In the genomic region with DNA sequence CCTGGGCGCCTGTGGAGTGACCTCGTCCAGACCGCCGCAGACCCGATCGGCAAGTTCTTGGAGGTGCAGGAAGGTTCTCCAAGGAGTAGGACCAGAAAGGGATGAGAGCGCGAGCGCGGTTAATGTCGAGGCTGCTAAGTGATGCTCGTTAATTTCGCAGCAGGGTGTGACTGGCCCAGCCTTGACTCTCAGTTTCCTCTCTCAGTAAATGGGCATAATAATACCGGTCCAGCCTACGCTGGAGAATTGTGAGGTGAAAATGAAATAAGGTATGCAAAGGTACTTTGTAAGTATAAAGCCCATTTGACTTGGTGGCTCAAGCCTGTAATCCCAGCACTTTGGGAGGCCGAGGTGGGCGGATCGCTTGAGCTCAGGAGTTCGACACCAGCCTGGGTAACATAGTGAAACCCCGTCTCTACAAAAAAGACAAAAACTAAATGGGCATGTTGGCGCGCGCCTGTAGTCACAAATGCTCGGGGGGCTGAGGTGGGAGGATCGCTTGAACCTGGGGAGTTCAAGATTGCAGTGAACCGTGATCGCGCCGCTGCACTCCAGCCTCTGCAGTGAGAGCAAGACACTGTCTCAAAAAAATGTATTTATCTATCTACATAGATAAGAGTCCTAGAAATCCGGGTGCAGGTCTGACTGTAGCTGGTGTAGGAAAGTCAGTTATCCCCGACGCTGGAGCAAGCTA, we compare ENCODE assay signal across 8 cellular contexts. TPM values are rescaled to one million over a fixed set of nuclear protein-coding genes. Genes with fewer than 3 reads are reported as not detected.
DNase-seq lines count a peak whose midpoint lies in the region; ATAC-seq, FAIRE-seq and TF ChIP-seq lines count a peak whose summit lies in the region.

No MANE protein-coding gene starts in this region.

- H3K27me3 ChIP-seq in A673 (replicated peaks; ENCODE audit: insufficient read depth, low read depth, low read length, poor library complexity), result no peaks in the 10 kb centered on the region
- H3K27me3 ChIP-seq in SJCRH30, result no peaks in the 10 kb centered on the region
- H3K27me3 ChIP-seq in endothelial cell of umbilical vein (ENCODE audit: control insufficient read depth in 2 of 2, insufficient read depth in 2 of 2, low read length in 2 of 2), result no peaks in the 10 kb centered on the region
- no peaks in the 10 kb centered on the region for H3K27me3 ChIP-seq in neuronal stem cell (ENCODE audit: control insufficient read depth in 3 of 3, insufficient read depth in 3 of 3, low read depth in 1 of 3, low read length in 3 of 3)

- H3K79me1 ChIP-seq in neuronal stem cell (ENCODE audit: low read depth, low read length), result no peaks in the 10 kb centered on the region

- WGBS in neuronal stem cell (ENCODE audit: extremely low coverage in 2 of 2, insufficient read length in 2 of 2, insufficient replicate concordance in 1 of 2), 2 donors, result no CpG with 5 or more reads among the region's 32 CpGs

- TF ChIP-seq CTCF in A673 (conservative IDR thresholded peaks at IDR 0.05; ENCODE audit: low read depth, low read length) (no peak), endothelial cell of umbilical vein (IDR thresholded peaks at IDR 0.05; ENCODE audit: extremely low read depth in 1 of 2, insufficient read depth in 1 of 2, low read depth in 1 of 2, low read length in 2 of 2) (no peak)

- H3K23ac ChIP-seq in neuronal stem cell (ENCODE audit: low read depth, low read length, poor library complexity), result peak overlapping the region; percentile 22

- intact Hi-C loops in A673 (cut with micrococcal nuclease; ENCODE audit: unreplicated experiment), result no loop called here
- intact Hi-C loops in endothelial cell of umbilical vein (cut with micrococcal nuclease), result loop anchor here (1.0 kb wide), 1 partner anchor 62 kb away; no protein-coding TSS in a partner anchor
- intact Hi-C loops in sciatic nerve (cut with DNase I), result no loop called here

- H2AFZ ChIP-seq in endothelial cell of umbilical vein (ENCODE audit: low read depth, low read length) (peak overlapping the region; percentile 69), neuronal stem cell (ENCODE audit: low read length) (peak overlapping the region; percentile 99)

- FAIRE-seq in endothelial cell of umbilical vein (lab: Jason Lieb, UNC), result peak; percentile 8

- TF ChIP-seq POLR2A in endothelial cell of umbilical vein (IDR thresholded peaks at IDR 0.05; ENCODE audit: low read depth, low read length), result no peak

- dilution Hi-C loops in endothelial cell of umbilical vein (cut with MboI; ENCODE audit: extremely low pct_ligation_motif_present, low sequenced_read_pairs), result no loop called here

- peak overlapping the region; percentile 86 for H3K27ac ChIP-seq in A673 (ENCODE audit: low read depth, low read length, poor library complexity, severe bottlenecking)
- peak overlapping the region; percentile 1; the same call in 1 of the 2 replicates for H3K27ac ChIP-seq in SJCRH30
- peak overlapping the region; percentile 91 for H3K27ac ChIP-seq in endothelial cell of umbilical vein (ENCODE audit: insufficient read depth, low read depth, low read length)
- H3K27ac ChIP-seq in neuronal stem cell (replicated peaks; ENCODE audit: low read length), result peak overlapping the region; percentile 95

- no peaks in the 10 kb centered on the region for H3K79me2 ChIP-seq in endothelial cell of umbilical vein (ENCODE audit: control insufficient read depth, insufficient read depth, low read length)

- H3K14ac ChIP-seq in neuronal stem cell (ENCODE audit: low read length), result no peak overlapping the region

- DNase-seq in A673 (ENCODE audit: low spot score) (no peak), GM19240 (ENCODE audit: insufficient read length, low spot score) (peak; percentile 9), SJCRH30 (no peak), endothelial cell of umbilical vein (ENCODE audit: low read depth, low spot score) (peak; percentile 2), neuronal stem cell (ENCODE audit: low spot score) (no peak), sciatic nerve (ENCODE audit: low spot score) (no peak), HEK293T (ENCODE audit: extremely low spot score) (no peak)

- no peaks in the 10 kb centered on the region for H4K20me1 ChIP-seq in endothelial cell of umbilical vein (replicated peaks; ENCODE audit: control insufficient read depth, extremely low read depth, insufficient read depth, low read length)

- H2AK5ac ChIP-seq in neuronal stem cell (ENCODE audit: low read depth, low read length), result no peak overlapping the region

- peaks cover 3% of the 10 kb centered on the region for H3K4me1 ChIP-seq in A673 (ENCODE audit: insufficient read depth, low read length, poor library complexity, severe bottlenecking)
- H3K4me1 ChIP-seq in SJCRH30, result 0 out of 2 replicates have a peak, but pooled peaks cover 2% of the 10 kb centered on the region
- peaks cover 13% of the 10 kb centered on the region for H3K4me1 ChIP-seq in endothelial cell of umbilical vein (ENCODE audit: control insufficient read depth, extremely low read depth, insufficient read depth, low read length)
- peaks cover 2 to 3% of the 10 kb centered on the region in 2 donors for H3K4me1 ChIP-seq in neuronal stem cell (ENCODE audit: control insufficient read depth in 2 of 2, insufficient read depth in 1 of 2, low read depth in 1 of 2, low read length in 2 of 2)

- H3K4me3 ChIP-seq in A673 (ENCODE audit: low read depth, low read length, poor library complexity, severe bottlenecking) (peak overlapping the region; percentile 78), SJCRH30 (peak overlapping the region; percentile 73), endothelial cell of umbilical vein (replicated peaks in 1 of 3; ENCODE audit: insufficient read depth in 1 of 3, low read depth in 1 of 3, low read length in 3 of 3) (peak overlapping the region; percentile 34 to 69 (median 66)), neuronal stem cell (ENCODE audit: low read length in 2 of 2) (peak overlapping the region; percentile 61 to 97)

- POLR2A ChIA-PET in A673 (lab: Charles Lee; ENCODE audit: low non-redundant PET), result no interaction called here
- POLR2A ChIA-PET in endothelial cell of umbilical vein (lab: Charles Lee), result no interaction called here
- POLR2A ChIA-PET in HEK293T (lab: Yijun Ruan, JAX), result no interaction called here

- H2BK5ac ChIP-seq in neuronal stem cell (ENCODE audit: low read length), result peak overlapping the region; percentile 91

- H3K9me3 ChIP-seq in A673 (ENCODE audit: low read depth, low read length, poor library complexity, severe bottlenecking) (no peaks in the 10 kb centered on the region), SJCRH30 (replicated peaks) (no peaks in the 10 kb centered on the region), endothelial cell of umbilical vein (replicated peaks; ENCODE audit: control insufficient read depth, insufficient read depth, low read length) (no peaks in the 10 kb centered on the region), neuronal stem cell (replicated peaks in 1 of 2; ENCODE audit: control insufficient read depth in 2 of 2, insufficient read depth in 1 of 2, low read depth in 1 of 2, low read length in 2 of 2) (no peaks in the 10 kb centered on the region)

- BruUV-seq in A673 (replicated peaks; lab: Mats Ljungman, UMichigan), result TSS peak; percentile 35
- BruUV-seq in endothelial cell of umbilical vein (replicated peaks; lab: Mats Ljungman, UMichigan), result TSS peak; percentile 64

- ATAC-seq in sciatic nerve (no peak), GM21526 (IDR thresholded peaks at IDR 0.05; ENCODE audit: low FRiP score, unreplicated experiment) (no peak)

- H3K9me1 ChIP-seq in endothelial cell of umbilical vein (replicated peaks; ENCODE audit: control insufficient read depth, extremely low read depth, insufficient read depth, low read length), result no peaks in the 10 kb centered on the region

- H4K8ac ChIP-seq in neuronal stem cell (ENCODE audit: low read depth, low read length), result peak overlapping the region; percentile 68

- peak overlapping the region; percentile 89 for H3K9ac ChIP-seq in endothelial cell of umbilical vein (replicated peaks; ENCODE audit: extremely low read depth, insufficient read depth, low read length)
- H3K9ac ChIP-seq in neuronal stem cell (ENCODE audit: low read depth, low read length, poor library complexity), result peak overlapping the region; percentile 85

- H3K18ac ChIP-seq in neuronal stem cell (ENCODE audit: low read length), result peak overlapping the region; percentile 100

- no peak overlapping the region for H4K91ac ChIP-seq in neuronal stem cell (ENCODE audit: low read depth, low read length, poor library complexity)

- peak overlapping the region; percentile 65 for H2BK15ac ChIP-seq in neuronal stem cell (ENCODE audit: low read length)

- H2BK12ac ChIP-seq in neuronal stem cell (ENCODE audit: low read length), result no peak overlapping the region

- H3K4me2 ChIP-seq in endothelial cell of umbilical vein (ENCODE audit: insufficient read depth, low read length) (peak overlapping the region; percentile 46), neuronal stem cell (ENCODE audit: insufficient read depth, low read length, poor library complexity, severe bottlenecking) (peak overlapping the region; percentile 89)

- no peaks in the 10 kb centered on the region for H3K36me3 ChIP-seq in A673 (ENCODE audit: insufficient read depth, low read length, poor library complexity, severe bottlenecking)
- H3K36me3 ChIP-seq in SJCRH30, result no peaks in the 10 kb centered on the region
- H3K36me3 ChIP-seq in endothelial cell of umbilical vein (ENCODE audit: control insufficient read depth in 2 of 2, extremely low read depth in 1 of 2, insufficient read depth in 2 of 2, low read length in 2 of 2), result no peaks in the 10 kb centered on the region
- H3K36me3 ChIP-seq in neuronal stem cell (replicated peaks in 1 of 2; ENCODE audit: control insufficient read depth in 2 of 2, insufficient read depth in 2 of 2, low read length in 2 of 2), result no peaks in the 10 kb centered on the region

- no peak overlapping the region for H2BK120ac ChIP-seq in neuronal stem cell (ENCODE audit: low read depth, low read length)

- H3K4ac ChIP-seq in neuronal stem cell (ENCODE audit: low read length), result no peak overlapping the region

- CTCF ChIA-PET in A673 (lab: Charles Lee), result no interaction called here
- CTCF ChIA-PET in endothelial cell of umbilical vein (lab: Charles Lee), result interaction anchor here (0.8 to 1.3 kb wide), 2 partner anchors 47 to 61 kb away, joined by 3 read pairs; no protein-coding TSS in a partner anchor
- CTCF ChIA-PET in HEK293T (lab: Yijun Ruan, JAX), result no interaction called here

TF ChIP-seq in HEK293T, 16 proteins besides CTCF, POLR2A, EP300 and RAD21 (continues in another document):
- TF ChIP-seq SP1 (IDR thresholded peaks at IDR 0.05), result no peak

RNA-seq across cellular contexts. Expression of a gene that starts 0.6 kb away (rescaled TPM):
- total RNA-seq in A673 (2021), result 8.0 and 8.7 TPM in 2 replicates
- 5.7 and 6.2 TPM in 2 replicates for total RNA-seq in SJCRH30 (2014; rRNA removed; shearing (Covaris generic))
- total RNA-seq in endothelial cell of umbilical vein, result 15.0 and 16.0 TPM in 2 replicates
- 3.4 and 4.9 TPM in 2 replicates for polyA plus RNA-seq in endothelial cell of umbilical vein
- 4.8 and 4.9 TPM in 2 replicates for polyA plus RNA-seq in endothelial cell of umbilical vein (2011; cell fraction: cytosol; rRNA removed)
- polyA plus RNA-seq in endothelial cell of umbilical vein (2011; cell fraction: nucleus; rRNA removed), result 11.8 and 12.4 TPM in 2 replicates
- polyA plus RNA-seq in endothelial cell of umbilical vein (2012), result 5.1 and 5.5 TPM in 2 replicates
- polyA minus RNA-seq in endothelial cell of umbilical vein, result 35.1 and 45.7 TPM in 2 replicates
- polyA minus RNA-seq in endothelial cell of umbilical vein (2011; cell fraction: cytosol; rRNA and poly(A)+ RNA removed), result 2.2 TPM
- 79.2 and 109 TPM in 2 replicates for polyA minus RNA-seq in endothelial cell of umbilical vein (2011; cell fraction: nucleus; rRNA and poly(A)+ RNA removed)
- 2.4 TPM for polyA plus RNA-seq in neuronal stem cell (2013, experiment 1 of 2)
- polyA plus RNA-seq in neuronal stem cell (2013, experiment 2 of 2), result 2.3 TPM
- 22.4 TPM for total RNA-seq in sciatic nerve

Comparison
In these comparisons a context has a peak if more than half of its experiments do, and no peak if none do; other contexts are left out.
1. DNase-seq: peak in GM19240 (single experiment) and endothelial cell of umbilical vein (single experiment); none in A673 (single experiment), SJCRH30 (0 of 2), neuronal stem cell (single experiment), sciatic nerve (single experiment) and HEK293T (single experiment).
2. H3K27ac ChIP-seq: peak in every context shown above with its lines; median percentile 95 in neuronal stem cell; 91 in endothelial cell of umbilical vein; 86 in A673; 1 in SJCRH30.
3. Peak in every context shown above with its lines, with median percentiles within 50 percentile points of each other: H3K4me3 ChIP-seq.